Comparison of ENCODE assay signal across 1 cellular context in genomic region chr6:121917834-121918559, GRCh38.
TF ChIP-seq lines count a peak whose summit lies in the region.

No MANE protein-coding gene starts in this region.

TF ChIP-seq in WTC11, 78 proteins besides CTCF, POLR2A, EP300 and RAD21 (continued from another document):
- no peak for TF ChIP-seq AFF4 (CRISPR knock-in tag; IDR thresholded peaks at IDR 0.05; ENCODE audit: borderline replicate concordance)
TF ChIP-seq in WTC11: peak in this region for 0.
